In the genomic region with DNA sequence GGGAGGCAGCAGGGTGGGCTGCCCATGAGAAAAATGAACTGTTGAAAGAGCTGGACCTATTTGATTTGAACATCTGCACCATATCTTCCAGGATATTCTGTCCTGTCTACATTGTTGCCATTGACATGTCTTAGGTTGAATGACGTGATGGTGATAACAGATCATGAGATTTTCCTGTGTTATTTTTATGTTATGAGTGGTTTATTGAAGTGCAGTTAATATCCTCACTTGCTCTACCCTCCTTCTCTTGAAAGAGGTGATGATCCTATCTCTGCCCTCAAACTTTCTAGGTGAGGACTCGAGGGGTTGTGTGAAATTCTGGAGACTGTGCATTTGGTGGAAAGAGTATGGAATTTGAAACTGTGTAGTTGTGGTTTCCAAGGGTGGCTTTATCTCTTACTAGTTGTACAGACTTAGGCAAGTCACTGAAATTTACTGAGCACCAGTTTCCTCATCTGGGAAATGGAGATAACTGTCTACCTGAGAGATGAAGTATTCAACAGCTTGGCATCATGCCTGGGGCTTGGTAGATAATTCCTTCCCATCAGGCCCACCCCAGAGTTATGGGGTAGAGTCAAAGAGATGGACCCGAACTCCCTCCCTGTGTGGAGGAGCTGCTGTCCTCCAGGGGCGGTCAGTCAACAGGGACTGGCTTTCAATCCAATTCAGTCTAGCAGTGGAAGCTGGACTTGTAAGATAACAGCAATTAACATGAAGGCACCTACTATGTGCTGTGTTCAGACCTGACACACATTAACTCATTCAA, we compare ENCODE assay signal across 1 cellular context.
TF ChIP-seq lines count a peak whose summit lies in the region.

No MANE protein-coding gene starts in this region.

TF ChIP-seq in K562, 482 proteins besides CTCF, POLR2A, EP300 and RAD21 (continued from another document and continues in another):
- TF ChIP-seq ZFP91 (CRISPR knock-in tag; IDR thresholded peaks at IDR 0.05) (no peak), ZNF263 (CRISPR knock-in tag; IDR thresholded peaks at IDR 0.05; ENCODE audit: borderline replicate concordance) (peak; percentile 57; the same call in 1 of the 2 replicates), ZNF780A (CRISPR knock-in tag; IDR thresholded peaks at IDR 0.05) (no peak), ZNF354B (CRISPR knock-in tag; IDR thresholded peaks at IDR 0.05) (no peak), PPARD (CRISPR knock-in tag; IDR thresholded peaks at IDR 0.05) (no peak), DACH1 (IDR thresholded peaks at IDR 0.05; ENCODE audit: partially characterized antibody) (no peak), MIER1 (IDR thresholded peaks at IDR 0.05; ENCODE audit: low read depth) (no peak), FIP1L1 (IDR thresholded peaks at IDR 0.05; ENCODE audit: low read depth, low read length, poor library complexity, severe bottlenecking) (no peak), BDP1 (IDR thresholded peaks at IDR 0.05; ENCODE audit: insufficient read depth, insufficient read length) (no peak), ZNF146 (CRISPR knock-in tag; IDR thresholded peaks at IDR 0.05; ENCODE audit: unreplicated experiment) (no peak), BMI1 (IDR thresholded peaks at IDR 0.05; ENCODE audit: low read length) (no peak), SREBF1 (IDR thresholded peaks at IDR 0.05; ENCODE audit: borderline replicate concordance, low read depth, low read length) (no peak), DDX20 (tag; IDR thresholded peaks at IDR 0.05; ENCODE audit: low read depth) (no peak), MYC (IDR thresholded peaks at IDR 0.05; ENCODE audit: low read depth, low read length) (peak; percentile 17; the same call in 1 of the 2 replicates), MYC (CRISPR knock-in tag; IDR thresholded peaks at IDR 0.05; ENCODE audit: borderline replicate concordance, low read depth) (no peak), HEY1 (CRISPR knock-in tag; IDR thresholded peaks at IDR 0.05; ENCODE audit: borderline replicate concordance) (no peak), TEAD1 (CRISPR knock-in tag; IDR thresholded peaks at IDR 0.05) (peak in 1 of 2 experiments; percentile 33; a peak in 1 of 4 replicates), CHD1 (IDR thresholded peaks at IDR 0.05; ENCODE audit: low read length) (no peak), ZNF75A (CRISPR knock-in tag; IDR thresholded peaks at IDR 0.05) (no peak), EP400 (IDR thresholded peaks at IDR 0.05) (peak; percentile 7; the same call in 1 of the 2 replicates), ZNF830 (CRISPR knock-in tag; IDR thresholded peaks at IDR 0.05) (no peak), SETDB1 (IDR thresholded peaks at IDR 0.05; ENCODE audit: low read length) (no peak), ZZZ3 (IDR thresholded peaks at IDR 0.05) (no peak), WHSC1 (IDR thresholded peaks at IDR 0.05; ENCODE audit: low read length) (no peak), C11orf30 (IDR thresholded peaks at IDR 0.05; ENCODE audit: low read depth) (no peak), ZSCAN32 (CRISPR knock-in tag; IDR thresholded peaks at IDR 0.05) (no peak), TCF7L2 (IDR thresholded peaks at IDR 0.05; ENCODE audit: low read depth, low read length) (no peak), DLX4 (CRISPR knock-in tag; IDR thresholded peaks at IDR 0.05) (no peak), SREBF2 (CRISPR knock-in tag; IDR thresholded peaks at IDR 0.05) (no peak), ARHGAP35 (IDR thresholded peaks at IDR 0.05; ENCODE audit: partially characterized antibody) (no peak), POLR2AphosphoS2 (IDR thresholded peaks at IDR 0.05; ENCODE audit: low read length) (no peak), HNRNPUL1 (IDR thresholded peaks at IDR 0.05; ENCODE audit: low read length) (no peak), SMC3 (conservative IDR thresholded peaks at IDR 0.05; ENCODE audit: insufficient read depth, low read depth, low read length) (no peak), ZNF507 (tag; conservative IDR thresholded peaks at IDR 0.05) (no peak), ZMIZ1 (IDR thresholded peaks at IDR 0.05; ENCODE audit: low read depth in 2 of 2, low read length in 2 of 2) (no peak), NFYB (IDR thresholded peaks at IDR 0.05; ENCODE audit: extremely low read depth, insufficient read length) (no peak), KAT2B (IDR thresholded peaks at IDR 0.05; ENCODE audit: low read depth, low read length) (no peak), ASH1L (IDR thresholded peaks at IDR 0.05; ENCODE audit: borderline replicate concordance, low read depth, partially characterized antibody) (no peak), SMARCB1 (IDR thresholded peaks at IDR 0.05; ENCODE audit: insufficient read length, low read depth) (no peak), MCM3 (IDR thresholded peaks at IDR 0.05) (no peak), NCOA6 (IDR thresholded peaks at IDR 0.05) (no peak), XRCC5 (IDR thresholded peaks at IDR 0.05; ENCODE audit: low read depth, low read length) (no peak), HMG20A (CRISPR knock-in tag; conservative IDR thresholded peaks at IDR 0.05) (no peak), SRSF1 (IDR thresholded peaks at IDR 0.05; ENCODE audit: low read depth, low read length) (no peak), SP2 (IDR thresholded peaks at IDR 0.05; ENCODE audit: extremely low read depth, low read depth, low read length, poor library complexity, severe bottlenecking) (no peak), TFAP4 (CRISPR knock-in tag; IDR thresholded peaks at IDR 0.05; ENCODE audit: borderline replicate concordance) (no peak)
- TF ChIP-seq, protein P1, sequence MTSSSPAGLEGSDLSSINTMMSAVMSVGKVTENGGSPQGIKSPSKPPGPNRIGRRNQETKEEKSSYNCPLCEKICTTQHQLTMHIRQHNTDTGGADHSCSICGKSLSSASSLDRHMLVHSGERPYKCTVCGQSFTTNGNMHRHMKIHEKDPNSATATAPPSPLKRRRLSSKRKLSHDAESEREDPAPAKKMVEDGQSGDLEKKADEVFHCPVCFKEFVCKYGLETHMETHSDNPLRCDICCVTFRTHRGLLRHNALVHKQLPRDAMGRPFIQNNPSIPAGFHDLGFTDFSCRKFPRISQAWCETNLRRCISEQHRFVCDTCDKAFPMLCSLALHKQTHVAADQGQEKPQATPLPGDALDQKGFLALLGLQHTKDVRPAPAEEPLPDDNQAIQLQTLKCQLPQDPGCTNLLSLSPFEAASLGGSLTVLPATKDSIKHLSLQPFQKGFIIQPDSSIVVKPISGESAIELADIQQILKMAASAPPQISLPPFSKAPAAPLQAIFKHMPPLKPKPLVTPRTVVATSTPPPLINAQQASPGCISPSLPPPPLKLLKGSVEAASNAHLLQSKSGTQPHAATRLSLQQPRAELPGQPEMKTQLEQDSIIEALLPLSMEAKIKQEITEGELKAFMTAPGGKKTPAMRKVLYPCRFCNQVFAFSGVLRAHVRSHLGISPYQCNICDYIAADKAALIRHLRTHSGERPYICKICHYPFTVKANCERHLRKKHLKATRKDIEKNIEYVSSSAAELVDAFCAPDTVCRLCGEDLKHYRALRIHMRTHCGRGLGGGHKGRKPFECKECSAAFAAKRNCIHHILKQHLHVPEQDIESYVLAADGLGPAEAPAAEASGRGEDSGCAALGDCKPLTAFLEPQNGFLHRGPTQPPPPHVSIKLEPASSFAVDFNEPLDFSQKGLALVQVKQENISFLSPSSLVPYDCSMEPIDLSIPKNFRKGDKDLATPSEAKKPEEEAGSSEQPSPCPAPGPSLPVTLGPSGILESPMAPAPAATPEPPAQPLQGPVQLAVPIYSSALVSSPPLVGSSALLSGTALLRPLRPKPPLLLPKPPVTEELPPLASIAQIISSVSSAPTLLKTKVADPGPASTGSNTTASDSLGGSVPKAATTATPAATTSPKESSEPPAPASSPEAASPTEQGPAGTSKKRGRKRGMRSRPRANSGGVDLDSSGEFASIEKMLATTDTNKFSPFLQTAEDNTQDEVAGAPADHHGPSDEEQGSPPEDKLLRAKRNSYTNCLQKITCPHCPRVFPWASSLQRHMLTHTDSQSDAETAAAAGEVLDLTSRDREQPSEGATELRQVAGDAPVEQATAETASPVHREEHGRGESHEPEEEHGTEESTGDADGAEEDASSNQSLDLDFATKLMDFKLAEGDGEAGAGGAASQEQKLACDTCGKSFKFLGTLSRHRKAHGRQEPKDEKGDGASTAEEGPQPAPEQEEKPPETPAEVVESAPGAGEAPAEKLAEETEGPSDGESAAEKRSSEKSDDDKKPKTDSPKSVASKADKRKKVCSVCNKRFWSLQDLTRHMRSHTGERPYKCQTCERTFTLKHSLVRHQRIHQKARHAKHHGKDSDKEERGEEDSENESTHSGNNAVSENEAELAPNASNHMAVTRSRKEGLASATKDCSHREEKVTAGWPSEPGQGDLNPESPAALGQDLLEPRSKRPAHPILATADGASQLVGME (CRISPR knock-in tag; IDR thresholded peaks at IDR 0.05), result 0 out of 2 replicates have a peak, but pooled peaks have one; percentile 21
- TF ChIP-seq, protein P2, sequence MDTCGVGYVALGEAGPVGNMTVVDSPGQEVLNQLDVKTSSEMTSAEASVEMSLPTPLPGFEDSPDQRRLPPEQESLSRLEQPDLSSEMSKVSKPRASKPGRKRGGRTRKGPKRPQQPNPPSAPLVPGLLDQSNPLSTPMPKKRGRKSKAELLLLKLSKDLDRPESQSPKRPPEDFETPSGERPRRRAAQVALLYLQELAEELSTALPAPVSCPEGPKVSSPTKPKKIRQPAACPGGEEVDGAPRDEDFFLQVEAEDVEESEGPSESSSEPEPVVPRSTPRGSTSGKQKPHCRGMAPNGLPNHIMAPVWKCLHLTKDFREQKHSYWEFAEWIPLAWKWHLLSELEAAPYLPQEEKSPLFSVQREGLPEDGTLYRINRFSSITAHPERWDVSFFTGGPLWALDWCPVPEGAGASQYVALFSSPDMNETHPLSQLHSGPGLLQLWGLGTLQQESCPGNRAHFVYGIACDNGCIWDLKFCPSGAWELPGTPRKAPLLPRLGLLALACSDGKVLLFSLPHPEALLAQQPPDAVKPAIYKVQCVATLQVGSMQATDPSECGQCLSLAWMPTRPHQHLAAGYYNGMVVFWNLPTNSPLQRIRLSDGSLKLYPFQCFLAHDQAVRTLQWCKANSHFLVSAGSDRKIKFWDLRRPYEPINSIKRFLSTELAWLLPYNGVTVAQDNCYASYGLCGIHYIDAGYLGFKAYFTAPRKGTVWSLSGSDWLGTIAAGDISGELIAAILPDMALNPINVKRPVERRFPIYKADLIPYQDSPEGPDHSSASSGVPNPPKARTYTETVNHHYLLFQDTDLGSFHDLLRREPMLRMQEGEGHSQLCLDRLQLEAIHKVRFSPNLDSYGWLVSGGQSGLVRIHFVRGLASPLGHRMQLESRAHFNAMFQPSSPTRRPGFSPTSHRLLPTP (IDR thresholded peaks at IDR 0.05; ENCODE audit: borderline replicate concordance, extremely low read depth, insufficient read length), result no peak
- TF ChIP-seq, protein P3, sequence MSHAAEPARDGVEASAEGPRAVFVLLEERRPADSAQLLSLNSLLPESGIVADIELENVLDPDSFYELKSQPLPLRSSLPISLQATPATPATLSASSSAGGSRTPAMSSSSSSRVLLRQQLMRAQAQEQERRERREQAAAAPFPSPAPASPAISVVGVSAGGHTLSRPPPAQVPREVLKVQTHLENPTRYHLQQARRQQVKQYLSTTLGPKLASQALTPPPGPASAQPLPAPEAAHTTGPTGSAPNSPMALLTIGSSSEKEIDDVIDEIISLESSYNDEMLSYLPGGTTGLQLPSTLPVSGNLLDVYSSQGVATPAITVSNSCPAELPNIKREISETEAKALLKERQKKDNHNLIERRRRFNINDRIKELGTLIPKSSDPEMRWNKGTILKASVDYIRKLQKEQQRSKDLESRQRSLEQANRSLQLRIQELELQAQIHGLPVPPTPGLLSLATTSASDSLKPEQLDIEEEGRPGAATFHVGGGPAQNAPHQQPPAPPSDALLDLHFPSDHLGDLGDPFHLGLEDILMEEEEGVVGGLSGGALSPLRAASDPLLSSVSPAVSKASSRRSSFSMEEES (CRISPR knock-in tag; IDR thresholded peaks at IDR 0.05), result no peak
- TF ChIP-seq, protein P4, sequence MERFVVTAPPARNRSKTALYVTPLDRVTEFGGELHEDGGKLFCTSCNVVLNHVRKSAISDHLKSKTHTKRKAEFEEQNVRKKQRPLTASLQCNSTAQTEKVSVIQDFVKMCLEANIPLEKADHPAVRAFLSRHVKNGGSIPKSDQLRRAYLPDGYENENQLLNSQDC (CRISPR knock-in tag; IDR thresholded peaks at IDR 0.05), result no peak
